ENCODE assay signal across 1 cellular context in genomic region chr17:27581016-27581415, GRCh38.
TF ChIP-seq lines count a peak whose summit lies in the region.

No MANE protein-coding gene starts in this region.

TF ChIP-seq in IMR-90, 13 proteins besides CTCF, POLR2A, EP300 and RAD21 (continued from another document):
- TF ChIP-seq ELK1 (IDR thresholded peaks at IDR 0.05; ENCODE audit: borderline replicate concordance, low read depth, low read length) (no peak), FOS (IDR thresholded peaks at IDR 0.05; ENCODE audit: low read depth, low read length) (no peak), MAZ (IDR thresholded peaks at IDR 0.05; ENCODE audit: borderline replicate concordance, low read depth, low read length) (no peak), MXI1 (IDR thresholded peaks at IDR 0.05; ENCODE audit: borderline replicate concordance, low read depth, low read length) (no peak), CEBPB (IDR thresholded peaks at IDR 0.05; ENCODE audit: low read depth, low read length) (no peak), RFX5 (IDR thresholded peaks at IDR 0.05; ENCODE audit: low read depth, low read length) (no peak), MAFK (IDR thresholded peaks at IDR 0.05; ENCODE audit: low read depth, low read length) (no peak), SMC3 (IDR thresholded peaks at IDR 0.05; ENCODE audit: low read depth, low read length) (no peak), USF2 (IDR thresholded peaks at IDR 0.05; ENCODE audit: low read depth, low read length) (no peak)
